ENCODE assay signal across 8 cellular contexts in the genomic region with DNA sequence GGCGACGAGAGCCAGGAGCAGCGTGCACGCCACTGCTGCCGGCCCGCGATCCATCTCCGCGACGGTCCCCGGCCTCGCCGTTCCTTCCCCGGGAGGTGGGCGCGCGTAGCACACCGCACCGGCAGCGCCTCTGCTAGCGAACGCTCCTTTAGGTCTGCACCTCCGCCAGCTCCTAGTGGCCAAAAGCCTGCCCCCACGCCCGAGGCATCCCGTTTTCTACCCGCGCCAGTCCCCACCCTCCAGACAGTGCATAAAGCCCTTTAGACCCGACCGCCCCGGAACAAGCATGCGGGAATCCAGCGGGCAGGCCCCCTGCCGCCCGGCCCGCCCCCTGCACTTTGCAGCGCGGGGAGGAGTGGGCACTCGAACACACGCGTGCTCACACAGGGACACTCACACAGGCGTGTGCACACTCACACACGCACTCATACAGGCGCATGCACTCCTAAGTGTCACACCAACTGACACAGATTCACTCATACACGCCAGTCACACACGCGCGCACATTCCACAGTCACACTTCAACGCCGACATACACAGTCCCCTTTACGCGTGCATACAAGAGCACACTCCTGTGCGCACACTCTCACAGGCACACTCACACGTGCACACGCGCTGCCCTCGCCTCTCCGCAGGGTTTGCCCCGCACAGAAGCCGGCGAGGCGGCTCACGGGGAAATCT. TPM values are rescaled to one million over a fixed set of nuclear protein-coding genes. Genes with fewer than 3 reads are reported as not detected.
DNase-seq lines count a peak whose midpoint lies in the region; ATAC-seq and TF ChIP-seq lines count a peak whose summit lies in the region.

Gene LRP2, minus strand, starts transcription at position 189 of the 681 bp plus-strand sequence. Its CDS starts 135 bp downstream, at position 54.

- H2BK12ac ChIP-seq in mesenchymal stem cell (ENCODE audit: low read length in 2 of 2) = no peak within 1 kb of the TSS

- H2AK5ac ChIP-seq in mesenchymal stem cell (ENCODE audit: low read length, severe bottlenecking) = no peak within 1 kb of the TSS

- WGBS in mesenchymal stem cell = 4% methylated on average over 61 of the region's 63 CpGs

- H3K4ac ChIP-seq in mesenchymal stem cell (ENCODE audit: low read depth in 1 of 2, low read length in 2 of 2) = no peak within 1 kb of the TSS

- no peaks in the 10 kb centered on the region for H3K9me3 ChIP-seq in duodenal mucosa (ENCODE audit: control insufficient read depth in 1 of 2, low read length in 2 of 2)
- H3K9me3 ChIP-seq in mesenchymal stem cell (ENCODE audit: control insufficient read depth, low read length) = no peaks in the 10 kb centered on the region
- no peaks in the 10 kb centered on the region for H3K9me3 ChIP-seq in BE2C

- peak within 1 kb of the TSS; percentile 84 for H3K4me2 ChIP-seq in mesenchymal stem cell (ENCODE audit: low read length, poor library complexity, severe bottlenecking)

- no peak within 1 kb of the TSS for H2BK5ac ChIP-seq in mesenchymal stem cell (ENCODE audit: low read depth, low read length, poor library complexity, severe bottlenecking)

- H3K4me1 Mint-ChIP-seq in T-helper 1 cell treated with Interleukin-12 subunit alpha and Interleukin-12 subunit beta and Interleukin-4 antibody, amounts not matched to agents 30 μg/mL and 1 μg/mL, for 36 hours (ENCODE audit: low read depth) = peaks cover 31% of the 10 kb centered on the region
- peaks cover 46% of the 10 kb centered on the region for H3K4me1 Mint-ChIP-seq in stimulated activated naive CD8-positive, alpha-beta T cell treated with anti-CD3 and anti-CD28 coated beads, Interleukin-15, amount 100 ng/mL, for 72 hours

- H3K27ac ChIP-seq in duodenal mucosa (ENCODE audit: low read depth, low read length) (no peak within 1 kb of the TSS), mesenchymal stem cell (ENCODE audit: low read length, poor library complexity, severe bottlenecking) (no peak within 1 kb of the TSS)

- H2BK15ac ChIP-seq in mesenchymal stem cell (ENCODE audit: low read depth, poor library complexity, severe bottlenecking) = peak within 1 kb of the TSS; percentile 49

- H3K27me3 Mint-ChIP-seq in T-helper 1 cell treated with Interleukin-12 subunit alpha and Interleukin-12 subunit beta and Interleukin-4 antibody, amounts not matched to agents 30 μg/mL and 1 μg/mL, for 36 hours (ENCODE audit: low read depth) = peaks cover 63% of the 10 kb centered on the region
- H3K27me3 Mint-ChIP-seq in stimulated activated naive CD8-positive, alpha-beta T cell treated with anti-CD3 and anti-CD28 coated beads, Interleukin-15, amount 100 ng/mL, for 72 hours = peaks cover 60% of the 10 kb centered on the region

- H2BK120ac ChIP-seq in mesenchymal stem cell (ENCODE audit: low read depth, low read length) = no peak within 1 kb of the TSS

- ATAC-seq in stimulated activated naive CD8-positive, alpha-beta T cell treated with anti-CD3 and anti-CD28 coated beads, Interleukin-15, amount 100 ng/mL, for 72 hours = peak; percentile 34

- peak within 1 kb of the TSS; percentile 74 to 85 for H3K4me3 ChIP-seq in duodenal mucosa (ENCODE audit: low read depth in 1 of 2, low read length in 2 of 2)
- peak within 1 kb of the TSS; percentile 56 to 73 for H3K4me3 ChIP-seq in mesenchymal stem cell (ENCODE audit: insufficient read depth in 1 of 2, low read depth in 1 of 2, low read length in 2 of 2)
- H3K4me3 ChIP-seq in BE2C (ENCODE audit: low read depth, low read length) = no peak within 1 kb of the TSS

- no peak within 1 kb of the TSS for H3K18ac ChIP-seq in mesenchymal stem cell (ENCODE audit: low read depth in 1 of 2, low read length in 2 of 2)

- DNase-seq in GM13977 (ENCODE audit: low spot score) (peak; percentile 23), mesenchymal stem cell (peak; percentile 15), BE2C (no peak), GDM1 (lab: John Stamatoyannopoulos, UW) (no peak), inferior parietal cortex (ENCODE audit: extremely low spot score) (no peak)
- DNase-seq in stimulated activated naive CD8-positive, alpha-beta T cell treated with anti-CD3 and anti-CD28 coated beads, Interleukin-15, amount 100 ng/mL, for 72 hours = peak; percentile 25 to 26

- peak within 1 kb of the TSS in 1 of 2 experiments; percentile 48 for H3K23ac ChIP-seq in mesenchymal stem cell (ENCODE audit: low read length in 2 of 2)

- H3K9ac ChIP-seq in duodenal mucosa (ENCODE audit: low read depth in 1 of 2, low read length in 2 of 2) (no peak within 1 kb of the TSS), mesenchymal stem cell (ENCODE audit: low read length) (no peak within 1 kb of the TSS)

- H3K79me1 ChIP-seq in mesenchymal stem cell (replicated peaks; ENCODE audit: low read length, poor library complexity, severe bottlenecking) = no peaks in the 10 kb centered on the region

- peak within 1 kb of the TSS; percentile 87 for H3K4me3 Mint-ChIP-seq in T-helper 1 cell treated with Interleukin-12 subunit alpha and Interleukin-12 subunit beta and Interleukin-4 antibody, amounts not matched to agents 30 μg/mL and 1 μg/mL, for 36 hours
- peak within 1 kb of the TSS; percentile 93 to 96 for H3K4me3 Mint-ChIP-seq in stimulated activated naive CD8-positive, alpha-beta T cell treated with anti-CD3 and anti-CD28 coated beads, Interleukin-15, amount 100 ng/mL, for 72 hours

- TF ChIP-seq CTCF in GM13977 (IDR thresholded peaks at IDR 0.05; ENCODE audit: extremely low read depth, insufficient read depth, missing control alignments) (no peak), BE2C (IDR thresholded peaks at IDR 0.05; ENCODE audit: low read depth, low read length) (no peak)

- no peaks in the 10 kb centered on the region for H3K36me3 ChIP-seq in duodenal mucosa (ENCODE audit: control insufficient read depth in 1 of 2, insufficient read depth in 2 of 2, low read length in 2 of 2)
- no peaks in the 10 kb centered on the region for H3K36me3 ChIP-seq in mesenchymal stem cell (ENCODE audit: control insufficient read depth in 1 of 2, insufficient read depth in 2 of 2, low read depth in 1 of 2, low read length in 2 of 2)
- no peaks in the 10 kb centered on the region for H3K36me3 ChIP-seq in BE2C

- H3K14ac ChIP-seq in mesenchymal stem cell (ENCODE audit: low read length in 2 of 2) = no peak within 1 kb of the TSS

- H3K36me3 Mint-ChIP-seq in T-helper 1 cell treated with Interleukin-12 subunit alpha and Interleukin-12 subunit beta and Interleukin-4 antibody, amounts not matched to agents 30 μg/mL and 1 μg/mL, for 36 hours (ENCODE audit: low read depth) = no peaks in the 10 kb centered on the region

- peaks cover 44 to 48% of the 10 kb centered on the region in 2 donors for H3K27me3 ChIP-seq in duodenal mucosa (ENCODE audit: control insufficient read depth in 1 of 2, insufficient read depth in 2 of 2, low read length in 2 of 2)
- H3K27me3 ChIP-seq in mesenchymal stem cell (ENCODE audit: control insufficient read depth in 1 of 2, insufficient read depth in 1 of 2, low read length in 2 of 2) = peaks cover 40 to 72% of the 10 kb centered on the region in 2 experiments
- H3K27me3 ChIP-seq in BE2C = peaks cover 47% of the 10 kb centered on the region

- no peak within 1 kb of the TSS for H4K8ac ChIP-seq in mesenchymal stem cell (ENCODE audit: low read length)

- in situ Hi-C loops in GM13977 (cut with MboI; ENCODE audit: low pct_unique_long_range_greater_than_20kb, low sequenced_read_pairs, unreplicated experiment) = no loop called here

- no peak within 1 kb of the TSS for H4K91ac ChIP-seq in mesenchymal stem cell (ENCODE audit: low read length)

- peak within 1 kb of the TSS; percentile 50 for H3K27ac Mint-ChIP-seq in T-helper 1 cell treated with Interleukin-12 subunit alpha and Interleukin-12 subunit beta and Interleukin-4 antibody, amounts not matched to agents 30 μg/mL and 1 μg/mL, for 36 hours
- H3K27ac Mint-ChIP-seq in stimulated activated naive CD8-positive, alpha-beta T cell treated with anti-CD3 and anti-CD28 coated beads, Interleukin-15, amount 100 ng/mL, for 72 hours = no peak within 1 kb of the TSS

- no peaks in the 10 kb centered on the region for H3K9me3 Mint-ChIP-seq in T-helper 1 cell treated with Interleukin-12 subunit alpha and Interleukin-12 subunit beta and Interleukin-4 antibody, amounts not matched to agents 30 μg/mL and 1 μg/mL, for 36 hours
- H3K9me3 Mint-ChIP-seq in stimulated activated naive CD8-positive, alpha-beta T cell treated with anti-CD3 and anti-CD28 coated beads, Interleukin-15, amount 100 ng/mL, for 72 hours = no peaks in the 10 kb centered on the region

- no peak within 1 kb of the TSS for H2AFZ ChIP-seq in mesenchymal stem cell (ENCODE audit: low read depth, low read length)

- H3K4me1 ChIP-seq in duodenal mucosa (ENCODE audit: control insufficient read depth in 1 of 2, insufficient read depth in 2 of 2, low read length in 2 of 2) (peaks cover 31 to 38% of the 10 kb centered on the region in 2 donors), mesenchymal stem cell (ENCODE audit: control insufficient read depth, insufficient read depth, low read depth, low read length) (peaks cover 29% of the 10 kb centered on the region), BE2C (no peaks in the 10 kb centered on the region)

RNA-seq across cellular contexts. Expression of gene LRP2, which starts in this region (rescaled TPM):
- polyA plus RNA-seq in mesenchymal stem cell (2013, experiment 1 of 2) = not detected
- 0.05 TPM for polyA plus RNA-seq in mesenchymal stem cell (2013, experiment 2 of 2)
- polyA plus RNA-seq in BE2C (2012; ENCODE audit: insufficient read depth, insufficient read length, low read depth) = 0.03 TPM

Comparison
In these comparisons a context has a peak if more than half of its experiments do, and no peak if none do; other contexts are left out.
1. DNase-seq: peak in GM13977 (single experiment), mesenchymal stem cell (single experiment) and stimulated activated naive CD8-positive, alpha-beta T cell treated with anti-CD3 and anti-CD28 coated beads, Interleukin-15, amount 100 ng/mL, for 72 hours (2 of 2); none in BE2C (single experiment), GDM1 (single experiment) and inferior parietal cortex (single experiment).